1 cellular context compared by ENCODE assay signal in genomic region chr15:68080783-68081182, GRCh38.
TF ChIP-seq lines count a peak whose summit lies in the region.

No MANE protein-coding gene starts in this region.

TF ChIP-seq in HepG2, 621 proteins besides CTCF, POLR2A, EP300 and RAD21:
- TF ChIP-seq, protein P1, sequence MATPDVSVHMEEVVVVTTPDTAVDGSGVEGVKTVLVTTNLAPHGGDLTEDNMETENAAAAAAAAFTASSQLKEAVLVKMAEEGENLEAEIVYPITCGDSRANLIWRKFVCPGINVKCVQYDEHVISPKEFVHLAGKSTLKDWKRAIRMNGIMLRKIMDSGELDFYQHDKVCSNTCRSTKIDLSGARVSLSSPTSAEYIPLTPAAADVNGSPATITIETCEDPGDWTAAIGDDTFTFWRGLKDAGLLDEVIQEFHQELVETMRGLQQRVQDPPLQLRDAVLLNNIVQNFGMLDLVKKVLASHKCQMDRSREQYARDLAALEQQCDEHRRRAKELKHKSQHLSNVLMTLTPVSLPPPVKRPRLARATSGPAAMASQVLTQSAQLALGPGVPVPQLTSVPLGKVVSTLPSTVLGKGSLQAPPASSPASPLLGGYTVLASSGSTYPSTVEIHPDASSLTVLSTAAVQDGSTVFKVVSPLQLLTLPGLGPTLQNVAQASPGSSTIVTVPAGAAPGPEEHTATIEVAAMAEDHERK (CRISPR knock-in tag; IDR thresholded peaks at IDR 0.05; ENCODE audit: low read depth): no peak
- TF ChIP-seq ZNF563 (CRISPR knock-in tag; IDR thresholded peaks at IDR 0.05): no peak
- no peak for TF ChIP-seq POLR2AphosphoS2 (IDR thresholded peaks at IDR 0.05; ENCODE audit: low read depth, low read length)
- no peak for TF ChIP-seq SP140L (CRISPR knock-in tag; IDR thresholded peaks at IDR 0.05; ENCODE audit: borderline replicate concordance)
- TF ChIP-seq ATF6 (CRISPR knock-in tag; conservative IDR thresholded peaks at IDR 0.05): no peak
- no peak for TF ChIP-seq ZNF253 (CRISPR knock-in tag; IDR thresholded peaks at IDR 0.05; ENCODE audit: borderline replicate concordance)
- TF ChIP-seq HDAC2 (CRISPR knock-in tag; IDR thresholded peaks at IDR 0.05): no peak
- no peak for TF ChIP-seq SATB2 (CRISPR knock-in tag; IDR thresholded peaks at IDR 0.05)
- TF ChIP-seq ARNT2 (CRISPR knock-in tag; IDR thresholded peaks at IDR 0.05; ENCODE audit: low read depth): no peak
- no peak for TF ChIP-seq EZH2 (conservative IDR thresholded peaks at IDR 0.05; ENCODE audit: low read depth, low read length)
- TF ChIP-seq ZNF577 (CRISPR knock-in tag; IDR thresholded peaks at IDR 0.05; ENCODE audit: borderline replicate concordance, low read depth): no peak
- TF ChIP-seq HCFC1 (IDR thresholded peaks at IDR 0.05; ENCODE audit: low read depth, low read length): no peak
- TF ChIP-seq GATA4 (IDR thresholded peaks at IDR 0.05; ENCODE audit: borderline replicate concordance, low read depth): no peak
- no peak for TF ChIP-seq ZBTB43 (CRISPR knock-in tag; conservative IDR thresholded peaks at IDR 0.05)
- TF ChIP-seq ZNF878 (CRISPR knock-in tag; IDR thresholded peaks at IDR 0.05): no peak
- no peak for TF ChIP-seq ZFAT (CRISPR knock-in tag; conservative IDR thresholded peaks at IDR 0.05)
- no peak for TF ChIP-seq ZBTB3 (CRISPR knock-in tag; IDR thresholded peaks at IDR 0.05; ENCODE audit: borderline replicate concordance, low read depth)
- no peak for TF ChIP-seq ATF7 (IDR thresholded peaks at IDR 0.05)
- TF ChIP-seq ATF7 (CRISPR knock-in tag; IDR thresholded peaks at IDR 0.05): no peak
